8 cellular contexts compared by ENCODE assay signal in the genomic region with DNA sequence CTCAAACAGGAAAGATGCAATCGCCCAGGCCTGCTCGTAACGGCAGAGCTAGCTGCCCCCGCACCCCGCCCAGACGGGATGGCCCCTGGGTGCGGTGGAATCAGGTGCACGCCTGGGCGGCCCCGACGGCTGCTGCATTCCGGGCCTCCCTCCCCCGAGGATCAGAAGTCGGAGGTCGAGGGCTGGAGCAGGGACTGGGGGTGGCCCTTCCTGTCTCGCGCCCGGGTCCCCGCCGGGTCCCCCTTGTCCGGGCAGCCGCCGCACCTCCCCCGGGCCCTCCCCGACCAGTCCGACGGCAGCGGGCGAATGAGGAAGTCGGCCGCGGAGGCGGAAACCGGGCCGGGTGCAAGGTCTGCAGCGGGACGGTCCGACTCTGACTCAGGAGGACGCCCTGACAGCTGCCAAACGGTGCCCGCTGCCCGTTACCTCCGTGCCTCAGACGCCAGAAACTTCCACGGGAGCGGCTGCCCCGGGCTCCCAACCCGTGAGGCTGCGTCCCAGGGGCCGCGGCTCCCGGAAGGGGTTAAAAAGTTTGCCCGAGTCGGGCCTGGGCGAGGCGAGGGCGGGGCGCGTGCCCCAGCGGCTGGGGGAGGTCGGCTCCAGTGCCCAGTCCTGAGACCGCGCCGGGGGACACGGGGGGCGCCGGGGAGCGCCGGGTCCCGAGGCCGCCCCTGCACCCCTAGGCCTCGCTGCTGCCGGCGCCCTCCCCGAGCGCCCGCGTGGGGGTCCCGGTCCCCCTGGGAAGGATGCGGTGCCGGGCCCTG. TPM values are rescaled to one million over a fixed set of nuclear protein-coding genes. Genes with fewer than 3 reads are reported as not detected.
A peak's percentile ranks its signal among the peaks of the same experiment; 100 is the strongest.
DNase-seq lines count a peak whose midpoint lies in the region; ATAC-seq and TF ChIP-seq lines count a peak whose summit lies in the region.

No MANE protein-coding gene starts in this region.

- peak overlapping the region; percentile 95 for H3K27ac ChIP-seq in Panc1 (ENCODE audit: low read length)
- H3K27ac ChIP-seq in layer of hippocampus (ENCODE audit: low read depth, low read length): peak overlapping the region; percentile 88

- in situ Hi-C loops in Panc1 (cut with HindIII; ENCODE audit: low pct_unique_long_range_greater_than_20kb, low sequenced_read_pairs): no loop called here

- no TSS peak for BruUV-seq in Panc1 (replicated peaks; lab: Mats Ljungman, UMichigan)
- no TSS peak for BruUV-seq in MCF 10A (replicated peaks; lab: Mats Ljungman, UMichigan)

- H3K36me3 ChIP-seq in Panc1 (ENCODE audit: control insufficient read depth, insufficient read depth, low read length): peaks cover 3% of the 10 kb centered on the region

- H3K9me3 Mint-ChIP-seq in MCF 10A (ENCODE audit: unreplicated experiment): no peaks in the 10 kb centered on the region

- H3K4me3 Mint-ChIP-seq in MCF 10A (ENCODE audit: unreplicated experiment): peak overlapping the region; percentile 91

- H3K36me3 Mint-ChIP-seq in MCF 10A (ENCODE audit: insufficient read depth, unreplicated experiment): peaks cover 39% of the 10 kb centered on the region

- H3K9me3 ChIP-seq in Panc1 (ENCODE audit: control insufficient read depth, insufficient read depth, low read depth, low read length): no peaks in the 10 kb centered on the region

- TF ChIP-seq CTCF in Panc1 (IDR thresholded peaks at IDR 0.05) (no peak), MCF 10A (IDR thresholded peaks at IDR 0.05; ENCODE audit: unreplicated experiment) (no peak)

- POLR2A ChIA-PET in Panc1 (lab: Charles Lee) (interaction anchor here (0.7 to 1.3 kb wide), 2 partner anchors 83 to 468 kb away, joined by 3 to 4 read pairs; no protein-coding TSS in a partner anchor), MCF 10A (lab: Yijun Ruan, JAX) (interaction anchor here (0.7 to 6.8 kb wide), 33 partner anchors 10 to 1354 kb away, joined by 3 to 120 read pairs (median 6); a partner anchor contains a TSS)

- peak; percentile 3 for TF ChIP-seq POLR2A in GM15510 (IDR thresholded peaks at IDR 0.05; ENCODE audit: borderline replicate concordance, extremely low read depth, insufficient read length)

- no peaks in the 10 kb centered on the region for H3K27me3 ChIP-seq in Panc1 (ENCODE audit: control insufficient read depth, insufficient read depth, low read length)
- H3K27me3 ChIP-seq in layer of hippocampus (ENCODE audit: control insufficient read depth, insufficient read depth, low read length): no peaks in the 10 kb centered on the region

- H3K27ac Mint-ChIP-seq in MCF 10A (ENCODE audit: low read depth, unreplicated experiment): peak overlapping the region; percentile 94

- H3K27me3 Mint-ChIP-seq in MCF 10A (ENCODE audit: insufficient read depth, unreplicated experiment): no peaks in the 10 kb centered on the region

- ATAC-seq in HG02642 (IDR thresholded peaks at IDR 0.05; ENCODE audit: poor library complexity, unreplicated experiment): peak; percentile 29
- peak; percentile 20 for ATAC-seq in Panc1

- H3K4me3 ChIP-seq in Panc1 (ENCODE audit: low read depth in 2 of 2, low read length in 2 of 2): peak overlapping the region; percentile 85 to 95

- CTCF ChIA-PET in Panc1 (lab: Charles Lee) (interaction anchor here (1.0 kb wide), 1 partner anchor 83 kb away, joined by 3 read pairs; no protein-coding TSS in a partner anchor), MCF 10A (lab: Yijun Ruan, JAX) (interaction anchor here (0.6 to 1.4 kb wide), 8 partner anchors 10 to 103 kb away, joined by 3 to 6 read pairs (median 4); no protein-coding TSS in a partner anchor)

- intact Hi-C loops in Panc1 (cut with micrococcal nuclease; ENCODE audit: unreplicated experiment) (no loop called here), MCF 10A (cut with micrococcal nuclease) (loop anchor here (1.0 to 5.0 kb wide), 6 partner anchors 16 to 86 kb away; no protein-coding TSS in a partner anchor)

- H3K4me1 Mint-ChIP-seq in MCF 10A (ENCODE audit: insufficient read depth, unreplicated experiment): peaks cover 29% of the 10 kb centered on the region

- DNase-seq in Panc1 (ENCODE audit: low read depth, low spot score) (no peak), MCF 10A (ENCODE audit: unreplicated experiment) (peak; percentile 45), AG08396 (ENCODE audit: low spot score) (no peak), middle frontal gyrus (ENCODE audit: extremely low spot score, low spot score) (no peak)
- DNase-seq in stimulated activated CD4-positive, alpha-beta T cell treated with anti-CD3 and anti-CD28 coated beads, Interleukin-4, amount 100 ng/mL, for 1 hour: peak; percentile 63

- peaks cover 10% of the 10 kb centered on the region for H3K4me1 ChIP-seq in Panc1 (ENCODE audit: control insufficient read depth, insufficient read depth, low read length)

RNA-seq across cellular contexts. Expression of a gene that starts 0.7 kb away (rescaled TPM):
- total RNA-seq in Panc1 (2021; ENCODE audit: unreplicated experiment) (788 TPM), MCF 10A (2022) (643 and 653 TPM in 2 replicates)
- polyA plus RNA-seq in Panc1 (2012; ENCODE audit: insufficient read length): 1,068 TPM

Comparison
In these comparisons a context has a peak if more than half of its experiments do, and no peak if none do; other contexts are left out.
1. DNase-seq: peak in MCF 10A (single experiment) and stimulated activated CD4-positive, alpha-beta T cell treated with anti-CD3 and anti-CD28 coated beads, Interleukin-4, amount 100 ng/mL, for 1 hour (single experiment); none in Panc1 (single experiment), AG08396 (single experiment) and middle frontal gyrus (single experiment).